ENCODE assay signal across 23 cellular contexts in the genomic region with DNA sequence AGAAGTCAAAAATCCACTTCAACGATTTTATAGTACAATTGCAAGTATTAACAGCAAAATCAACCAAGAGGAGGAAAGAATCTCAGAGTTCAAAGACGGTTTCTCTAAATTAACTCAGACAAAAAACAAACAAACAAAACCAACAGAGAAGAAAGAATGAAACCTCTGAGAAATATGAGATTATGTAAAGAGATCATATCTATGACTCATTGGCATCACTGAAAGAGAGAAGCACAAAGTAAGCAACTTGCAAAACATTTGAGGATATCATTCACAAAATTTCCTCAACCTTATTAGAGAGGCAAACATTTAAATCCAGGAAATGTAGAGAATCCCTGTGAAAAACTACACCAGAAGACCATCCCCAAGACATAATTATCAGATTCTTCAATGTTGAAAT.
DNase-seq lines count a peak whose midpoint lies in the region; ATAC-seq, FAIRE-seq and TF ChIP-seq lines count a peak whose summit lies in the region.
"Had no signal": no experiment of that assay in that cellular context is flagged by ENCODE, and none has a peak within 500 bp of the region (broad histone marks: within the 10 kb centered on the region; RNA-seq: fewer than 3 reads in every experiment).

No MANE protein-coding gene starts in this region.

- H3K9me3 Mint-ChIP-seq in CD4-positive, alpha-beta T cell, result no peaks in the 10 kb centered on the region
- no peaks in the 10 kb centered on the region for H3K9me3 Mint-ChIP-seq in activated T-helper 17 cell treated with anti-CD3 and anti-CD28 coated beads, Interleukin-2, amount 50 U/mL, for 72 hours
- H3K9me3 Mint-ChIP-seq: endodermal cell had no signal

- no peak overlapping the region for H3K4me3 Mint-ChIP-seq in CD4-positive, alpha-beta T cell
- peak overlapping the region; percentile 44 for H3K4me3 Mint-ChIP-seq in activated T-helper 17 cell treated with anti-CD3 and anti-CD28 coated beads, Interleukin-2, amount 50 U/mL, for 72 hours
- H3K4me3 Mint-ChIP-seq: B cell, endodermal cell had no signal

- TF ChIP-seq POLR2A in GM12891 (IDR thresholded peaks at IDR 0.05; ENCODE audit: low read depth, low read length), result no peak
- TF ChIP-seq POLR2A in testis (IDR thresholded peaks at IDR 0.05), result no peak

- H3K4me1 Mint-ChIP-seq in CD4-positive, alpha-beta T cell (ENCODE audit: low read depth), result peaks cover 31% of the 10 kb centered on the region
- H3K4me1 Mint-ChIP-seq in activated T-helper 17 cell treated with anti-CD3 and anti-CD28 coated beads, Interleukin-2, amount 50 U/mL, for 72 hours, result peaks cover 31% of the 10 kb centered on the region
- H3K4me1 Mint-ChIP-seq: B cell, endodermal cell had no signal

- no peaks in the 10 kb centered on the region for H3K27me3 ChIP-seq in CD4-positive, alpha-beta T cell (ENCODE audit: control insufficient read depth, insufficient read depth, low read length)
- H3K27me3 ChIP-seq in testis, result no peaks in the 10 kb centered on the region
- H3K27me3 ChIP-seq: MG63, pancreas, SJSA1, suprapubic skin had no signal

- POLR2A ChIA-PET in CD4-positive, alpha-beta T cell (lab: Charles Lee), result interaction anchor here (0.6 kb wide), 1 partner anchor 192 kb away, joined by 4 read pairs; no protein-coding TSS in a partner anchor

- 86 to 94% methylated on average over 2 of the region's 2 CpGs for WGBS in testis, 2 donors

- no peak for FAIRE-seq in GM12891 (lab: Jason Lieb, UNC)
- FAIRE-seq: D721Med, pancreas had no signal

- no peaks in the 10 kb centered on the region for H3K9me3 ChIP-seq in CD4-positive, alpha-beta T cell (ENCODE audit: control insufficient read depth, low read length)
- no peaks in the 10 kb centered on the region for H3K9me3 ChIP-seq in testis
- H3K9me3 ChIP-seq: MG63, pancreas, SJSA1, suprapubic skin had no signal

- H3K36me3 Mint-ChIP-seq in CD4-positive, alpha-beta T cell (ENCODE audit: low read depth), result no peaks in the 10 kb centered on the region
- H3K36me3 Mint-ChIP-seq in activated T-helper 17 cell treated with anti-CD3 and anti-CD28 coated beads, Interleukin-2, amount 50 U/mL, for 72 hours (ENCODE audit: low read depth), result no peaks in the 10 kb centered on the region

- H3K27me3 Mint-ChIP-seq in CD4-positive, alpha-beta T cell, result no peaks in the 10 kb centered on the region
- H3K27me3 Mint-ChIP-seq in activated T-helper 17 cell treated with anti-CD3 and anti-CD28 coated beads, Interleukin-2, amount 50 U/mL, for 72 hours, result no peaks in the 10 kb centered on the region
- H3K27me3 Mint-ChIP-seq: B cell had no signal

- H3K27ac ChIP-seq in CD4-positive, alpha-beta T cell (ENCODE audit: low read depth, low read length), result no peak overlapping the region
- no peak overlapping the region for H3K27ac ChIP-seq in testis
- H3K27ac ChIP-seq: SJSA1, skin epidermis, suprapubic skin had no signal

- ATAC-seq in CD4-positive, alpha-beta T cell (ENCODE audit: poor library complexity), result no peak
- ATAC-seq in activated T-helper 17 cell treated with anti-CD3 and anti-CD28 coated beads, Interleukin-2, amount 50 U/mL, for 72 hours (replicated peaks), result peak; percentile 63
- ATAC-seq in HG03045 (IDR thresholded peaks at IDR 0.05; ENCODE audit: unreplicated experiment) (no peak), HG03139 (IDR thresholded peaks at IDR 0.05; ENCODE audit: unreplicated experiment) (no peak)
- ATAC-seq: activated CD4-positive, CD25-positive, alpha-beta regulatory T cell treated with anti-CD3 and anti-CD28 coated beads, Interleukin-2, amount 50 U/mL, for 24 hours had no signal

- H3K27ac Mint-ChIP-seq in CD4-positive, alpha-beta T cell, result peak overlapping the region; percentile 78
- H3K27ac Mint-ChIP-seq in activated T-helper 17 cell treated with anti-CD3 and anti-CD28 coated beads, Interleukin-2, amount 50 U/mL, for 72 hours, result peak overlapping the region; percentile 80
- H3K27ac Mint-ChIP-seq: B cell, endodermal cell had no signal

- TF ChIP-seq CTCF in CD4-positive, alpha-beta T cell (IDR thresholded peaks at IDR 0.05), result no peak
- TF ChIP-seq CTCF in fibroblast of pulmonary artery (IDR thresholded peaks at IDR 0.05; ENCODE audit: low read length, missing control alignments), result no peak
- no peak for TF ChIP-seq CTCF in testis (IDR thresholded peaks at IDR 0.05)

- DNase-seq in CD4-positive, alpha-beta T cell, result no peak
- DNase-seq in HPDE6-E6E7 (ENCODE audit: extremely low spot score) (peak; percentile 15), fibroblast of pulmonary artery (ENCODE audit: low read depth) (peak; percentile 34), GM12891 (ENCODE audit: insufficient read length, low spot score) (no peak), testis (no peak)
- DNase-seq: amniotic stem cell; endodermal cell; GOT3; MG63; NCI-H1694; NCI-H524 treated with DMSO at 0.1 percent for 48 hours; pancreas; stimulated activated CD4-positive, alpha-beta T cell treated with anti-CD3 and anti-CD28 coated beads, Interleukin-4, amount 100 ng/mL, for 4 hours; stimulated activated CD8-positive, alpha-beta memory T cell treated with anti-CD3 and anti-CD28 coated beads, Interleukin-4, amount 100 ng/mL, for 48 hours had no signal

- no peaks in the 10 kb centered on the region for H3K4me1 ChIP-seq in testis
- H3K4me1 ChIP-seq: pancreas, SJSA1, suprapubic skin had no signal

- H3K36me3 ChIP-seq in testis (ENCODE audit: low read depth, missing control alignments), result no peaks in the 10 kb centered on the region
- H3K36me3 ChIP-seq: MG63, pancreas, SJSA1, suprapubic skin had no signal

- CTCF ChIA-PET in CD4-positive, alpha-beta T cell (lab: Charles Lee), result no interaction called here

- H3K4me3 ChIP-seq in fibroblast of pulmonary artery (replicated peaks; ENCODE audit: low read depth, low read length), result no peak overlapping the region
- no peak overlapping the region for H3K4me3 ChIP-seq in testis
- H3K4me3 ChIP-seq: MG63, pancreas, SJSA1, skin epidermis, suprapubic skin had no signal

- intact Hi-C loops in CD4-positive, alpha-beta T cell (cut with DNase I, micrococcal nuclease), result no loop called here
- intact Hi-C loops in testis (cut with DNase I; ENCODE audit: low total_unique reads), result no loop called here

TF ChIP-seq in GM12891, 5 proteins besides CTCF, POLR2A, EP300 and RAD21:
- TF ChIP-seq POU2F2 (IDR thresholded peaks at IDR 0.05; ENCODE audit: low read depth, low read length) (no peak), SPI1 (IDR thresholded peaks at IDR 0.05; ENCODE audit: low read depth, low read length) (no peak), POLR2AphosphoS5 (IDR thresholded peaks at IDR 0.05; ENCODE audit: low read depth, low read length) (no peak), TAF1 (IDR thresholded peaks at IDR 0.05; ENCODE audit: low read depth, low read length) (no peak), PAX5 (IDR thresholded peaks at IDR 0.05; ENCODE audit: insufficient read depth, low read length, severe bottlenecking) (no peak)

Comparison
In these comparisons a context has a peak if more than half of its experiments do, and no peak if none do; other contexts are left out.
1. DNase-seq: peak in HPDE6-E6E7 (single experiment) and fibroblast of pulmonary artery (single experiment); none in CD4-positive, alpha-beta T cell (0 of 10), GM12891 (single experiment) and testis (single experiment).